19 cellular contexts compared by ENCODE assay signal in genomic region chr4:186307916-186308315, GRCh38. TPM values are rescaled to one million over a fixed set of nuclear protein-coding genes. Genes with fewer than 3 reads are reported as not detected.
DNase-seq lines count a peak whose midpoint lies in the region; ATAC-seq and TF ChIP-seq lines count a peak whose summit lies in the region.
"Had no signal": no experiment of that assay in that cellular context is flagged by ENCODE, and none has a peak within 500 bp of the region (broad histone marks: within the 10 kb centered on the region; RNA-seq: fewer than 3 reads in every experiment).

No MANE protein-coding gene starts in this region.

- intact Hi-C loops in left ventricle myocardium superior (cut with micrococcal nuclease) (no loop called here), cardiac septum (cut with DNase I) (no loop called here), sciatic nerve (cut with DNase I) (loop anchor here (5.0 kb wide), 1 partner anchor 1536 kb away; no protein-coding TSS in a partner anchor), upper lobe of right lung (cut with DNase I) (no loop called here)

- H3K4me1 ChIP-seq in upper lobe of right lung: no peaks in the 10 kb centered on the region
- H3K4me1 ChIP-seq: HAP-1 had no signal

- peak; percentile 76 for ATAC-seq in left ventricle myocardium superior
- ATAC-seq in sciatic nerve: peak; percentile 64
- peak; percentile 82 for ATAC-seq in upper lobe of right lung
- ATAC-seq in GM21360 (IDR thresholded peaks at IDR 0.05; ENCODE audit: unreplicated experiment): no peak
- ATAC-seq: CD8-positive, alpha-beta T cell; GM12878; HepG2 had no signal

- H3K27ac ChIP-seq in upper lobe of right lung: no peak overlapping the region
- H3K27ac ChIP-seq: BLaER1 treated with 17β-estradiol and CSF1 and Interleukin-3, amounts not matched to agents 10 nM and 100 nM; GM23248 had no signal

- H3K4me3 ChIP-seq in upper lobe of right lung: no peak overlapping the region
- H3K4me3 ChIP-seq: BLaER1 treated with 17β-estradiol and CSF1 and Interleukin-3, amounts not matched to agents 10 nM and 100 nM; GM12878; GM23248; HAP-1 had no signal

- no peak for TF ChIP-seq CTCF in upper lobe of right lung (IDR thresholded peaks at IDR 0.05)

- no peaks in the 10 kb centered on the region for H3K27me3 ChIP-seq in upper lobe of right lung
- H3K27me3 ChIP-seq: BLaER1 treated with 17β-estradiol and CSF1 and Interleukin-3, amounts not matched to agents 10 nM and 100 nM had no signal

- no peaks in the 10 kb centered on the region for H3K9me3 ChIP-seq in upper lobe of right lung
- H3K9me3 ChIP-seq: BLaER1 treated with 17β-estradiol and CSF1 and Interleukin-3, amounts not matched to agents 10 nM and 100 nM; HAP-1 had no signal

- H3K36me3 ChIP-seq in upper lobe of right lung: no peaks in the 10 kb centered on the region
- H3K36me3 ChIP-seq: BLaER1 treated with 17β-estradiol and CSF1 and Interleukin-3, amounts not matched to agents 10 nM and 100 nM; HAP-1 had no signal

- DNase-seq in left ventricle myocardium superior (no peak), cardiac septum (ENCODE audit: low spot score) (no peak), sciatic nerve (ENCODE audit: low spot score) (no peak), upper lobe of right lung (no peak), NCI-H774 (lab: John Stamatoyannopoulos, UW) (no peak)
- DNase-seq: Calu3; CD8-positive, alpha-beta T cell; DND-41; EL; GM23248 had no signal

RNA-seq across cellular contexts. Expression of gene F11, which starts 41.9 kb away (rescaled TPM):
- total RNA-seq in left ventricle myocardium superior (0.52 TPM), cardiac septum (0.35 TPM), sciatic nerve (not detected), upper lobe of right lung (24.7 TPM)
- total RNA-seq: A172; B cell; CD8-positive, alpha-beta T cell; G401; GM12878; GM23248; H4 had no signal

Comparison
In these comparisons a context has a peak if more than half of its experiments do, and no peak if none do; other contexts are left out.
1. RNA of gene F11, which starts 41.9 kb away (total RNA-seq): 24.7 TPM in upper lobe of right lung (single experiment); 0.52 TPM in left ventricle myocardium superior (single experiment), 0.35 TPM in cardiac septum (single experiment) and not detected in sciatic nerve (single experiment); every median in the first group is over 10 times any median in the second.